8 cellular contexts compared by ENCODE assay signal in genomic region chr9:89743216-89743575, GRCh38.
DNase-seq lines count a peak whose midpoint lies in the region; ATAC-seq and TF ChIP-seq lines count a peak whose summit lies in the region.

No MANE protein-coding gene starts in this region.

- no peak overlapping the region for H3K4me3 ChIP-seq in mammary epithelial cell (replicated peaks in 1 of 3; ENCODE audit: insufficient read depth in 1 of 3, low read depth in 2 of 3, low read length in 3 of 3)
- no peak overlapping the region for H3K4me3 ChIP-seq in dorsolateral prefrontal cortex

- no peak overlapping the region for H3K27ac ChIP-seq in mammary epithelial cell (ENCODE audit: insufficient read depth, low read depth, low read length)
- H3K27ac ChIP-seq in dorsolateral prefrontal cortex: no peak overlapping the region

- intact Hi-C loops in mammary epithelial cell (cut with micrococcal nuclease): no loop called here
- intact Hi-C loops in MCF 10A (cut with micrococcal nuclease): no loop called here
- intact Hi-C loops in dorsolateral prefrontal cortex (cut with DNase I): no loop called here

- no peaks in the 10 kb centered on the region for H3K36me3 Mint-ChIP-seq in MCF 10A (ENCODE audit: insufficient read depth, unreplicated experiment)
- H3K36me3 Mint-ChIP-seq in activated T-cell treated with anti-CD3 and anti-CD28 coated beads, Interleukin-2, amount 50 U/mL, for 4 hours (ENCODE audit: insufficient read depth): no peaks in the 10 kb centered on the region

- H3K9me3 Mint-ChIP-seq in MCF 10A (ENCODE audit: unreplicated experiment): no peaks in the 10 kb centered on the region
- no peaks in the 10 kb centered on the region for H3K9me3 Mint-ChIP-seq in activated T-cell treated with anti-CD3 and anti-CD28 coated beads, Interleukin-2, amount 50 U/mL, for 4 hours
- no peaks in the 10 kb centered on the region for H3K9me3 Mint-ChIP-seq in stimulated activated naive CD8-positive, alpha-beta T cell treated with anti-CD3 and anti-CD28 coated beads, Interleukin-15, amount 100 ng/mL, for 72 hours

- H2AFZ ChIP-seq in mammary epithelial cell (ENCODE audit: low read depth, low read length): peak overlapping the region; percentile 27

- H3K27me3 Mint-ChIP-seq in MCF 10A (ENCODE audit: insufficient read depth, unreplicated experiment): no peaks in the 10 kb centered on the region
- no peaks in the 10 kb centered on the region for H3K27me3 Mint-ChIP-seq in activated T-cell treated with anti-CD3 and anti-CD28 coated beads, Interleukin-2, amount 50 U/mL, for 4 hours (ENCODE audit: low read depth)
- H3K27me3 Mint-ChIP-seq in stimulated activated naive CD8-positive, alpha-beta T cell treated with anti-CD3 and anti-CD28 coated beads, Interleukin-15, amount 100 ng/mL, for 72 hours: peaks cover 18% of the 10 kb centered on the region

- no peaks in the 10 kb centered on the region for H3K36me3 ChIP-seq in mammary epithelial cell (ENCODE audit: insufficient read depth, low read length)

- TF ChIP-seq CTCF in mammary epithelial cell (conservative IDR thresholded peaks at IDR 0.05 in 1 of 2, IDR thresholded peaks at IDR 0.05 in 1 of 2; ENCODE audit: extremely low read depth in 1 of 2, insufficient read depth in 1 of 2, low read depth in 1 of 2, low read length in 2 of 2) (no peak), MCF 10A (IDR thresholded peaks at IDR 0.05; ENCODE audit: unreplicated experiment) (no peak), dorsolateral prefrontal cortex (IDR thresholded peaks at IDR 0.05 in 54 of 56, conservative IDR thresholded peaks at IDR 0.05 in 2 of 56; ENCODE audit: low read depth in 1 of 56, partially characterized antibody in 56 of 56) (no peak)

- H3K4me2 ChIP-seq in mammary epithelial cell (ENCODE audit: insufficient read depth, low read depth, low read length): no peak overlapping the region

- in situ Hi-C loops in mammary epithelial cell (cut with MboI; ENCODE audit: low sequenced_read_pairs in 2 of 2): no loop called here

- H3K4me1 ChIP-seq in mammary epithelial cell (ENCODE audit: insufficient read depth, low read length): peaks cover 8% of the 10 kb centered on the region

- ATAC-seq in HG03108 (IDR thresholded peaks at IDR 0.05; ENCODE audit: unreplicated experiment): peak; percentile 38
- ATAC-seq in activated T-cell treated with anti-CD3 and anti-CD28 coated beads, Interleukin-2, amount 50 U/mL, for 4 hours: peak in 1 of 2 donors; percentile 23
- peak; percentile 52 for ATAC-seq in stimulated activated naive CD8-positive, alpha-beta T cell treated with anti-CD3 and anti-CD28 coated beads, Interleukin-15, amount 100 ng/mL, for 72 hours

- H3K9ac ChIP-seq in mammary epithelial cell (ENCODE audit: insufficient read depth, low read length): no peak overlapping the region

- H3K4me3 Mint-ChIP-seq in MCF 10A (ENCODE audit: unreplicated experiment): no peak overlapping the region
- peak overlapping the region; percentile 54 for H3K4me3 Mint-ChIP-seq in activated T-cell treated with anti-CD3 and anti-CD28 coated beads, Interleukin-2, amount 50 U/mL, for 4 hours
- peak overlapping the region; percentile 59 to 85 for H3K4me3 Mint-ChIP-seq in stimulated activated naive CD8-positive, alpha-beta T cell treated with anti-CD3 and anti-CD28 coated beads, Interleukin-15, amount 100 ng/mL, for 72 hours

- BruUV-seq in mammary epithelial cell (replicated peaks; lab: Mats Ljungman, UMichigan) (no TSS peak), MCF 10A (replicated peaks; lab: Mats Ljungman, UMichigan) (no TSS peak)

- CTCF ChIA-PET in mammary epithelial cell (lab: Charles Lee; ENCODE audit: low non-redundant PET): no interaction called here
- CTCF ChIA-PET in MCF 10A (lab: Yijun Ruan, JAX): no interaction called here

- H4K20me1 ChIP-seq in mammary epithelial cell (ENCODE audit: insufficient read depth, low read length): no peaks in the 10 kb centered on the region

- peaks cover 11% of the 10 kb centered on the region for H3K9me3 ChIP-seq in mammary epithelial cell (replicated peaks; ENCODE audit: insufficient read depth, low read length)

- H3K27ac Mint-ChIP-seq in MCF 10A (ENCODE audit: low read depth, unreplicated experiment): no peak overlapping the region
- H3K27ac Mint-ChIP-seq in stimulated activated naive CD8-positive, alpha-beta T cell treated with anti-CD3 and anti-CD28 coated beads, Interleukin-15, amount 100 ng/mL, for 72 hours: peak overlapping the region; percentile 37 to 85

- POLR2A ChIA-PET in MCF 10A (lab: Yijun Ruan, JAX): interaction anchor here (1.0 to 1.1 kb wide), 2 partner anchors 33 to 140 kb away, joined by 3 read pairs; no protein-coding TSS in a partner anchor

- H3K27me3 ChIP-seq in mammary epithelial cell (ENCODE audit: insufficient read depth, low read length) (no peaks in the 10 kb centered on the region), dorsolateral prefrontal cortex (peaks cover 0 to 14% (median 0%) of the 10 kb centered on the region in 45 donors)

- no peaks in the 10 kb centered on the region for H3K79me2 ChIP-seq in mammary epithelial cell (ENCODE audit: insufficient read depth, low read length)

- WGBS in mammary epithelial cell (ENCODE audit: low coverage, missing lambda C conversion rate): 3% methylated on average over 5 of the region's 5 CpGs

- DNase-seq in mammary epithelial cell (no peak), MCF 10A (ENCODE audit: unreplicated experiment) (no peak), dorsolateral prefrontal cortex (no peak), NCI-H2227 (lab: John Stamatoyannopoulos, UW; ENCODE audit: unreplicated experiment) (no peak), SK-N-DZ (ENCODE audit: low spot score) (no peak)
- no peak for DNase-seq in activated T-cell treated with anti-CD3 and anti-CD28 coated beads, Interleukin-2, amount 50 U/mL, for 4 hours
- peak; percentile 60 to 76 for DNase-seq in stimulated activated naive CD8-positive, alpha-beta T cell treated with anti-CD3 and anti-CD28 coated beads, Interleukin-15, amount 100 ng/mL, for 72 hours

- dilution Hi-C loops in mammary epithelial cell (cut with HindIII; ENCODE audit: low sequenced_read_pairs): no loop called here

- H3K4me1 Mint-ChIP-seq in MCF 10A (ENCODE audit: insufficient read depth, unreplicated experiment): peaks cover 10% of the 10 kb centered on the region
- peaks cover 80% of the 10 kb centered on the region for H3K4me1 Mint-ChIP-seq in activated T-cell treated with anti-CD3 and anti-CD28 coated beads, Interleukin-2, amount 50 U/mL, for 4 hours (ENCODE audit: low read depth)
- peaks cover 96% of the 10 kb centered on the region for H3K4me1 Mint-ChIP-seq in stimulated activated naive CD8-positive, alpha-beta T cell treated with anti-CD3 and anti-CD28 coated beads, Interleukin-15, amount 100 ng/mL, for 72 hours

Comparison
In these comparisons a context has a peak if more than half of its experiments do, and no peak if none do; other contexts are left out.
1. DNase-seq: peak in stimulated activated naive CD8-positive, alpha-beta T cell treated with anti-CD3 and anti-CD28 coated beads, Interleukin-15, amount 100 ng/mL, for 72 hours (2 of 2); none in mammary epithelial cell (single experiment), MCF 10A (single experiment), activated T-cell treated with anti-CD3 and anti-CD28 coated beads, Interleukin-2, amount 50 U/mL, for 4 hours (single experiment), dorsolateral prefrontal cortex (0 of 10), NCI-H2227 (single experiment) and SK-N-DZ (single experiment).